In genomic region chr16:53346-54236, GRCh38 we compare ENCODE assay signal across 8 cellular contexts. TPM values are rescaled to one million over a fixed set of nuclear protein-coding genes. Genes with fewer than 3 reads are reported as not detected.
DNase-seq lines count a peak whose midpoint lies in the region; ATAC-seq and TF ChIP-seq lines count a peak whose summit lies in the region.

TSS of gene POLR3K (minus strand) at chr16:53608. CDS start at chr16:53586, 22 bp downstream.
TSS of gene SNRNP25 (plus strand) at chr16:53828. CDS start at chr16:54017, 189 bp downstream.

- ATAC-seq in GM19395 (IDR thresholded peaks at IDR 0.05; ENCODE audit: unreplicated experiment): peak; percentile 94
- ATAC-seq in HG03558 (IDR thresholded peaks at IDR 0.05; ENCODE audit: extremely low read depth, unreplicated experiment): peak; percentile 86
- ATAC-seq in right lobe of liver: peak; percentile 95 to 99 (median 96)

- peak within 1 kb of the TSS; percentile 78 to 93 (median 87) for H3K4me3 ChIP-seq in right lobe of liver

- H3K4me3 Mint-ChIP-seq in CD14-positive monocyte: peak within 1 kb of the TSS; percentile 99

- no peaks in the 10 kb centered on the region for H3K27me3 ChIP-seq in right lobe of liver

- H3K27ac ChIP-seq in right lobe of liver: peak within 1 kb of the TSS in 2 of 3 donors; percentile 44 to 47

- H3K27me3 Mint-ChIP-seq in CD14-positive monocyte (ENCODE audit: low read depth in 3 of 3): peaks cover 0 to 2% (median 0%) of the 10 kb centered on the region in 3 donors

- intact Hi-C loops in CD14-positive monocyte (cut with micrococcal nuclease) (loop anchor here in 1 of 2 donors (2.0 kb wide), 1 partner anchor 25 kb away; the partner anchor contains the start of gene MPG), right lobe of liver (cut with DNase I) (no loop called here)

- peaks cover 0 to 2% (median 0%) of the 10 kb centered on the region in 7 donors for H3K9me3 Mint-ChIP-seq in CD14-positive monocyte

- TF ChIP-seq CTCF in CD14-positive monocyte (IDR thresholded peaks at IDR 0.05) (no peak), right lobe of liver (IDR thresholded peaks at IDR 0.05) (no peak)

- peaks cover 0 to 21% (median 2%) of the 10 kb centered on the region in 4 donors for H3K36me3 ChIP-seq in right lobe of liver

- DNase-seq in CD14-positive monocyte (ENCODE audit: low spot score): peak; percentile 96
- DNase-seq in NCI-H748 treated with DMSO at 0.1 percent for 48 hours (lab: John Stamatoyannopoulos, UW): peak; percentile 75
- DNase-seq in activated CD4-positive, alpha-beta T cell treated with anti-CD3 and anti-CD28 coated beads, Interleukin-2, amount 50 U/mL, for 24 hours (ENCODE audit: low read depth in 1 of 2, low spot score in 1 of 2): peak; percentile 95 to 98
- peak; percentile 98 for DNase-seq in dermis blood vessel endothelial cell
- DNase-seq in right lobe of liver: peak; percentile 99 to 100 (median 99)
- DNase-seq in stimulated activated CD4-positive, alpha-beta T cell treated with anti-CD3 and anti-CD28 coated beads, Interleukin-4, amount 100 ng/mL, for 24 hours: peak; percentile 98

- WGBS in right lobe of liver (ENCODE audit: insufficient coverage, low coverage, low lambda C conversion rate, missing lambda C conversion rate): 0% methylated on average over 43 of the region's 91 CpGs

- H3K36me3 Mint-ChIP-seq in CD14-positive monocyte: peaks cover 40 to 52% of the 10 kb centered on the region in 2 donors

- H3K4me1 Mint-ChIP-seq in CD14-positive monocyte: peaks cover 33% of the 10 kb centered on the region

- peaks cover 0 to 17% (median 2%) of the 10 kb centered on the region in 4 donors for H3K4me1 ChIP-seq in right lobe of liver

- no peaks in the 10 kb centered on the region for H3K9me3 ChIP-seq in right lobe of liver

- peak within 1 kb of the TSS; percentile 71 to 95 (median 87) for H3K27ac Mint-ChIP-seq in CD14-positive monocyte

- TF ChIP-seq POLR2A in right lobe of liver (IDR thresholded peaks at IDR 0.05): peak; percentile 77

RNA-seq across cellular contexts. Expression of gene POLR3K, which starts in this region (rescaled TPM):
- polyA plus RNA-seq in CD14-positive monocyte: 10 to 100 TPM; 18.7 to 20.8 TPM
- 6.3 and 6.6 TPM in 2 replicates for total RNA-seq in dermis blood vessel endothelial cell
- 1 to 10 TPM; 3.5 to 6.3 (median 4.3) TPM for total RNA-seq in right lobe of liver

RNA-seq across cellular contexts. Expression of gene SNRNP25, which starts in this region (rescaled TPM):
- 10 to 100 TPM; 31.6 to 32.2 TPM for polyA plus RNA-seq in CD14-positive monocyte
- total RNA-seq in dermis blood vessel endothelial cell (17.9 and 25.9 TPM in 2 replicates), right lobe of liver (10 to 100 TPM; 11.7 to 15.9 (median 14.8) TPM)

Comparison
In these comparisons a context has a peak if more than half of its experiments do, and no peak if none do; other contexts are left out.
1. Peak in every context shown above with its lines: DNase-seq, ATAC-seq, H3K4me3 ChIP-seq and H3K27ac ChIP-seq.